Comparison of ENCODE assay signal across 27 cellular contexts in genomic region chr4:77510367-77510766, GRCh38.
"Had no signal": no experiment of that assay in that cellular context is flagged by ENCODE, and none has a peak within 500 bp of the region (broad histone marks: within the 10 kb centered on the region; RNA-seq: fewer than 3 reads in every experiment).

No MANE protein-coding gene starts in this region.

- H3K4me1 ChIP-seq: left lung, lower lobe of right lung, neural progenitor cell, suprapubic skin, tibial nerve, uterus had no signal

- DNase-seq: immature natural killer cell; kidney; left colon; left lung; lower lobe of right lung; mammary epithelial cell; mesenchymal stem cell; naive B cell; natural killer cell; nephron progenitor cell; ovary; retina; right cardiac atrium; stimulated activated CD4-positive, alpha-beta T cell treated with anti-CD3 and anti-CD28 coated beads, Interleukin-12 subunit alpha, Interleukin-12 subunit beta, amount 100 ng/mL, for 4 hours; stimulated activated CD4-positive, alpha-beta T cell treated with anti-CD3 and anti-CD28 coated beads, Interleukin-15, amount 100 ng/mL, for 24 hours; stimulated activated CD4-positive, alpha-beta T cell treated with anti-CD3 and anti-CD28 coated beads, Interleukin-2, amount 100 ng/mL, for 24 hours; stimulated activated CD4-positive, alpha-beta T cell treated with anti-CD3 and anti-CD28 coated beads, Interleukin-4, amount 100 ng/mL, for 24 hours; stimulated activated naive CD4-positive, alpha-beta T cell; uterus had no signal

- H3K9me3 ChIP-seq: left lung, lower lobe of right lung, neutrophil, ovary, suprapubic skin, thoracic aorta, tibial nerve, uterus had no signal

- H3K4me3 ChIP-seq: left lung, lower lobe of right lung, neural progenitor cell, ovary, skin epidermis, suprapubic skin, thoracic aorta, tibial nerve, uterus had no signal

- ATAC-seq: left colon; left lung; lower lobe of right lung; natural killer cell; right cardiac atrium; sciatic nerve; stimulated activated effector memory CD8-positive, alpha-beta T cell treated with anti-CD3 and anti-CD28 coated beads, Interleukin-12 subunit alpha, Interleukin-12 subunit beta, amount 100 ng/mL, for 72 hours had no signal

- H3K27me3 ChIP-seq: left lung, neural progenitor cell, neutrophil, ovary, suprapubic skin, tibial nerve, uterus had no signal

- H3K27ac ChIP-seq: left lung, lower lobe of right lung, neural progenitor cell, neutrophil, ovary, skin epidermis, suprapubic skin, thoracic aorta, tibial nerve, uterus had no signal

- H3K36me3 ChIP-seq: left lung, lower lobe of right lung, neural progenitor cell, neutrophil, ovary, suprapubic skin, thoracic aorta, tibial nerve, uterus had no signal
